In the genomic region with DNA sequence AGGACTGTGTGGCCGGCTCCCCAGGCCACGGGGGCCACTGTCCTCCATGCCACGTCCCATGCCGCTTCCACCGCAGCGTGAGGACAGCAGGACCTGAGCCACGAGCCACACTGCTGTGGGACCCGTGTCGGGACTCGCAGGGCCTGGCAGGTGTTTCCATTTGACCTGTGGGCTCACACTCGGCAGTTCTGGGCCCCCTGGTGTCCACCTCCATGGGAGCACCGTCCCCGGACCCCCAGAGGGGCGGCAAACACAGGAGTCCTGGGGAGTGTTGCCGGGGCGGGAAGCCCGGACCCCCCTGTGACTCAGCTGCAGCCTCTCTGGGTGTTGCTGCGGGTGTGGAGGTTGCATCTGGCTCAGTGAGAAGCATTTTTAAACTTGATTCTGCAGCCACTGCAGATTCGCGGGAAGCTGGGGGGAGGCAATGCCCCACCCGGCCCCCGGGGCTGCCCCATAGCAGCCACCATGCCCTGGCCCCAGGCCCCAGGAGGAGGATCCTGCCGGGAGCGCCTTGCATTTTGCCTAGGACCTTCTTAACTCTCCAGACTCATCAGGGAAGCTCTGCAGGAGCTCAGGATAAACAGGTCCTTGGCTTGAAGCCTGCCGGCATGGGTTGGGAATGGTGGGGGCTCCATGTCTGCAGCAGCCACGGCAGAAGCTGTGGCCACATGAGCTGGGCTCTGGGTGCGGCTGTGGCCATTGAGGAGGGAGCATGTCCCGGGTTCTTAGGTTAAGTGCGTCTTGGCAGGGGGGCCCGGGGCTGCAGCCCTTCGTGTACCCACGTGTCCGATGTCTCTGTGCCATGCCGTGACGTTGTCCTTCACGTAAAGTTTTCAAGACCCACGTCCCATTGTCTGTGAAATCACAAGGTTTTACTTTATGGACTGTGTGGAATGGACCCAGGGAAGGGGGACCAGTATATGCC, we compare ENCODE assay signal across 22 cellular contexts. TPM values are rescaled to one million over a fixed set of nuclear protein-coding genes. Genes with fewer than 3 reads are reported as not detected.
A peak's percentile ranks its signal among the peaks of the same experiment; 100 is the strongest.
DNase-seq lines count a peak whose midpoint lies in the region; ATAC-seq, FAIRE-seq and TF ChIP-seq lines count a peak whose summit lies in the region.
"Had no signal": no experiment of that assay in that cellular context is flagged by ENCODE, and none has a peak within 500 bp of the region (broad histone marks: within the 10 kb centered on the region; RNA-seq: fewer than 3 reads in every experiment).

No MANE protein-coding gene starts in this region.

- peaks cover 14 to 69% of the 10 kb centered on the region in 2 experiments; a peak in 4 of 5 replicates for H3K27me3 ChIP-seq in HepG2 (ENCODE audit: control insufficient read depth in 1 of 2, insufficient read depth in 2 of 2, low read length in 2 of 2)
- no peaks in the 10 kb centered on the region for H3K27me3 ChIP-seq in right lobe of liver
- no peaks in the 10 kb centered on the region for H3K27me3 ChIP-seq in NT2/D1 (ENCODE audit: insufficient read depth, insufficient read length)

- no peak overlapping the region for H3K4me3 ChIP-seq in HepG2 (replicated peaks in 1 of 3; ENCODE audit: insufficient read depth in 1 of 3, low read depth in 2 of 3, low read length in 3 of 3)
- no peak overlapping the region for H3K4me3 ChIP-seq in right lobe of liver
- H3K4me3 ChIP-seq in NT2/D1 (ENCODE audit: insufficient read length, low read depth) = no peak overlapping the region
- H3K4me3 ChIP-seq in kidney (ENCODE audit: low read length in 2 of 2) = no peak overlapping the region

- TF ChIP-seq CTCF in HepG2 (CRISPR knock-in tag; IDR thresholded peaks at IDR 0.05) = no peak
- no peak for TF ChIP-seq CTCF in right lobe of liver (IDR thresholded peaks at IDR 0.05)
- TF ChIP-seq CTCF in kidney (IDR thresholded peaks at IDR 0.05; ENCODE audit: borderline replicate concordance, extremely low read depth, insufficient read depth) = no peak

- no peak overlapping the region for H2AFZ ChIP-seq in HepG2 (ENCODE audit: low read length)

- H3K9me3 ChIP-seq in HepG2 (ENCODE audit: low read length) = no peaks in the 10 kb centered on the region
- no peaks in the 10 kb centered on the region for H3K9me3 ChIP-seq in right lobe of liver
- no peaks in the 10 kb centered on the region for H3K9me3 ChIP-seq in NT2/D1 (ENCODE audit: insufficient read depth, low read length)
- no peaks in the 10 kb centered on the region for H3K9me3 ChIP-seq in kidney (ENCODE audit: control insufficient read depth in 1 of 2, low read length in 2 of 2)
- H3K9me3 ChIP-seq: Caco-2, SK-N-SH had no signal

- WGBS in HepG2 (ENCODE audit: low lambda C conversion rate) = 25% methylated on average over 11 of the region's 37 CpGs
- 93% methylated on average over 6 of the region's 37 CpGs for WGBS in right lobe of liver (ENCODE audit: insufficient coverage, low coverage, low lambda C conversion rate, missing lambda C conversion rate)

- TF ChIP-seq POLR2A in HepG2 (IDR thresholded peaks at IDR 0.05; ENCODE audit: insufficient read depth in 1 of 2, low read depth in 2 of 2, low read length in 2 of 2) = no peak
- TF ChIP-seq POLR2A in right lobe of liver (IDR thresholded peaks at IDR 0.05) = no peak

- BruUV-seq in HepG2 (replicated peaks; lab: Mats Ljungman, UMichigan) = no TSS peak

- TF ChIP-seq EP300 in HepG2 (IDR thresholded peaks at IDR 0.05; ENCODE audit: low read depth in 2 of 2, low read length in 2 of 2) = no peak
- no peak for TF ChIP-seq EP300 in HepG2 (CRISPR knock-in tag; IDR thresholded peaks at IDR 0.05; ENCODE audit: borderline replicate concordance)

- no peak overlapping the region for H3K4me2 ChIP-seq in HepG2 (ENCODE audit: low read depth, low read length)
- H3K4me2 ChIP-seq: SK-N-SH had no signal

- CTCF ChIA-PET in HepG2 (lab: Yijun Ruan, JAX; ENCODE audit: low intra/inter-chr PET ratio, low total read pairs) = no interaction called here

- in situ Hi-C loops in HepG2 (cut with HindIII; ENCODE audit: extremely low pct_ligation_motif_present, low pct_unique_long_range_greater_than_20kb) = no loop called here

- H3K27ac ChIP-seq in HepG2 (ENCODE audit: extremely low read length, insufficient read depth, low read length) = no peak overlapping the region
- no peak overlapping the region for H3K27ac ChIP-seq in right lobe of liver
- no peak overlapping the region for H3K27ac ChIP-seq in kidney (ENCODE audit: low read depth in 2 of 2, low read length in 2 of 2)

- no peak for ATAC-seq in HepG2
- no peak for ATAC-seq in right lobe of liver
- ATAC-seq in GM21825 (IDR thresholded peaks at IDR 0.05; ENCODE audit: unreplicated experiment) = no peak
- no peak for ATAC-seq in HG03159 (IDR thresholded peaks at IDR 0.05; ENCODE audit: unreplicated experiment)

- H4K20me1 ChIP-seq in HepG2 (ENCODE audit: insufficient read depth, low read length) = no peaks in the 10 kb centered on the region

- no peaks in the 10 kb centered on the region for H3K79me2 ChIP-seq in HepG2 (ENCODE audit: insufficient read depth, low read length)

- H3K36me3 ChIP-seq in HepG2 (replicated peaks in 1 of 2; ENCODE audit: control insufficient read depth in 1 of 2, insufficient read depth in 2 of 2, low read length in 2 of 2) = no peaks in the 10 kb centered on the region
- no peaks in the 10 kb centered on the region for H3K36me3 ChIP-seq in right lobe of liver
- H3K36me3 ChIP-seq in NT2/D1 (ENCODE audit: insufficient read depth, insufficient read length, low read length) = peaks cover 12% of the 10 kb centered on the region
- H3K36me3 ChIP-seq in kidney (ENCODE audit: control insufficient read depth in 1 of 2, insufficient read depth in 2 of 2, low read length in 2 of 2) = no peaks in the 10 kb centered on the region

- POLR2A ChIA-PET in HepG2 (lab: Yijun Ruan, JAX) = no interaction called here

- H3K4me1 ChIP-seq in HepG2 (ENCODE audit: insufficient read depth, low read length) (no peaks in the 10 kb centered on the region), right lobe of liver (no peaks in the 10 kb centered on the region), NT2/D1 (ENCODE audit: insufficient read depth, insufficient read length) (peaks cover 13% of the 10 kb centered on the region), kidney (ENCODE audit: control insufficient read depth in 1 of 2, insufficient read depth in 1 of 2, low read depth in 1 of 2, low read length in 2 of 2) (no peaks in the 10 kb centered on the region)
- H3K4me1 ChIP-seq: Caco-2 had no signal

- H3K9ac ChIP-seq in HepG2 (ENCODE audit: insufficient read depth, low read depth, low read length) (no peak overlapping the region), NT2/D1 (ENCODE audit: insufficient read length, low read depth) (peak overlapping the region; percentile 56), kidney (ENCODE audit: low read length in 2 of 2) (no peak overlapping the region)
- H3K9ac ChIP-seq: SK-N-SH had no signal

- TF ChIP-seq RAD21 in HepG2 (CRISPR knock-in tag; IDR thresholded peaks at IDR 0.05) = no peak

- intact Hi-C loops in HepG2 (cut with micrococcal nuclease; ENCODE audit: unreplicated experiment) = no loop called here
- intact Hi-C loops in right lobe of liver (cut with DNase I) = no loop called here
- intact Hi-C loops in kidney (cut with DNase I) = no loop called here

- DNase-seq in HepG2 (ENCODE audit: low spot score) (no peak), right lobe of liver (no peak), NT2/D1 (ENCODE audit: low read depth, low spot score) (no peak), kidney (peak; percentile 65), activated gamma-delta T cell (lab: John Stamatoyannopoulos, UW) (no peak)
- DNase-seq: C1 segment of cervical spinal cord; Caco-2; CD4-positive, alpha-beta memory T cell; Karpas-422; NCI-H1092; NCI-H1417 treated with DMSO at 0.1 percent for 48 hours; NCI-H1694 treated with DMSO at 0.1 percent for 48 hours; NCI-H2081; NCI-H2227 treated with DMSO at 0.1 percent for 48 hours; NCI-H524; NCI-H774; SK-N-SH had no signal

- FAIRE-seq in HepG2 (lab: Jason Lieb, UNC) (no peak), kidney (lab: Jason Lieb, UNC) (no peak)
- FAIRE-seq: G401.6, RCC 7860 had no signal

TF ChIP-seq in HepG2, 621 proteins besides CTCF, POLR2A, EP300 and RAD21 (continues in another document):
- TF ChIP-seq ZNF850 (CRISPR knock-in tag; conservative IDR thresholded peaks at IDR 0.05) = no peak
- TF ChIP-seq PRPF4 (IDR thresholded peaks at IDR 0.05; ENCODE audit: low read depth, low read length, poor library complexity, severe bottlenecking) = no peak
- no peak for TF ChIP-seq NFIC (IDR thresholded peaks at IDR 0.05; ENCODE audit: low read length)

RNA-seq across cellular contexts. Expression of a gene that starts 30.9 kb away (rescaled TPM):
- not detected in 2 replicates for total RNA-seq in HepG2 (2016; rRNA removed; fragmentation: Illumina TruSeq; extraction: Trizol)
- not detected in 2 replicates for total RNA-seq in HepG2 (2016; cell fraction: cytosol; rRNA removed; fragmentation: Illumina TruSeq; extraction: Trizol; ENCODE audit: low read depth)
- total RNA-seq in HepG2 (2016; cell fraction: insoluble cytoplasmic fraction; rRNA removed; fragmentation: Illumina TruSeq; extraction: Trizol) = not detected in 2 replicates
- total RNA-seq in HepG2 (2016; cell fraction: membrane; rRNA removed; fragmentation: Illumina TruSeq; extraction: Trizol) = not detected in 2 replicates
- total RNA-seq in HepG2 (2016; cell fraction: nucleus; rRNA removed; fragmentation: Illumina TruSeq; extraction: Trizol) = not detected in 2 replicates
- polyA plus RNA-seq in HepG2 (2011; rRNA removed) = 0.04 TPM in 1 of 2 replicates, not detected in the other
- polyA plus RNA-seq in HepG2 (2011; cell fraction: cytosol; rRNA removed) = 0.03 TPM in 1 of 2 replicates, not detected in the other
- polyA plus RNA-seq in HepG2 (2011; cell fraction: nucleus; rRNA removed) = 0.12 and 0.23 TPM in 2 replicates
- polyA plus RNA-seq in HepG2 (2012) = 0.04 and 0.05 TPM in 2 replicates
- not detected in 2 replicates for polyA plus RNA-seq in HepG2 (2016; cell fraction: cytosol; fragmentation: Illumina TruSeq; extraction: Trizol; ENCODE audit: low read depth)
- not detected in 2 replicates for polyA plus RNA-seq in HepG2 (2016; cell fraction: insoluble cytoplasmic fraction; fragmentation: Illumina TruSeq; extraction: Trizol; ENCODE audit: low read depth)
- not detected in 2 replicates for polyA plus RNA-seq in HepG2 (2016; cell fraction: membrane; fragmentation: Illumina TruSeq; extraction: Trizol; ENCODE audit: low read depth)
- not detected in 2 replicates for polyA plus RNA-seq in HepG2 (2016; cell fraction: nucleus; fragmentation: Illumina TruSeq; extraction: Trizol; ENCODE audit: insufficient read depth, low read depth)
- 0.42 TPM in 1 of 2 replicates, not detected in the other for polyA minus RNA-seq in HepG2 (2011; rRNA and poly(A)+ RNA removed; ENCODE audit: low replicate concordance)
- not detected in 2 replicates for polyA minus RNA-seq in HepG2 (2011; cell fraction: cytosol; rRNA and poly(A)+ RNA removed)
- not detected in 2 replicates for polyA minus RNA-seq in HepG2 (2011; cell fraction: nucleus; rRNA and poly(A)+ RNA removed)
- 1 to 10 TPM in 5 of 6 experiments, under 1 TPM in 1; 1.00 to 4.3 (median 2.9) TPM for total RNA-seq in right lobe of liver
- total RNA-seq in kidney = 17.2 TPM
- 4.3 TPM for polyA plus RNA-seq in kidney (ENCODE audit: insufficient read depth, low read depth, low replicate concordance)
- total RNA-seq: HT-29 had no signal
